ENCODE assay signal across 8 cellular contexts in genomic region chr16:66751135-66751991, GRCh38. TPM values are rescaled to one million over a fixed set of nuclear protein-coding genes. Genes with fewer than 3 reads are reported as not detected.
DNase-seq lines count a peak whose midpoint lies in the region; ATAC-seq and TF ChIP-seq lines count a peak whose summit lies in the region.

TSS of gene DYNC1LI2 (minus strand) at chr16:66751609. CDS start at chr16:66751591, 18 bp downstream.

- peaks cover 23% of the 10 kb centered on the region for H3K4me1 ChIP-seq in Karpas-422 (ENCODE audit: low read length)

- H3K9me2 ChIP-seq in Karpas-422 (replicated peaks; ENCODE audit: insufficient read depth, low read length): no peaks in the 10 kb centered on the region

- H3K27me3 Mint-ChIP-seq in activated naive CD4-positive, alpha-beta T cell treated with anti-CD3 and anti-CD28 coated beads, Interleukin-2, amount 50 U/mL, for 24 hours: peaks cover 3% of the 10 kb centered on the region

- no peaks in the 10 kb centered on the region for H3K27me3 ChIP-seq in Karpas-422 (ENCODE audit: low read length)

- DNase-seq in ELR (ENCODE audit: low read depth) (peak; percentile 81), Karpas-422 (peak; percentile 90), glomerular endothelial cell (ENCODE audit: extremely low read depth, low read depth, low spot score) (no peak), omental fat pad (ENCODE audit: low spot score) (peak; percentile 38)

- H2AFZ ChIP-seq in Karpas-422 (ENCODE audit: low read length): peak within 1 kb of the TSS; percentile 98

- peak within 1 kb of the TSS; percentile 87 for H3K4me2 ChIP-seq in Karpas-422 (ENCODE audit: low read depth, low read length, poor library complexity, severe bottlenecking)

- H3K27ac ChIP-seq in Karpas-422 (ENCODE audit: low read length) (peak within 1 kb of the TSS; percentile 9; the same call in 1 of the 2 replicates), temporal lobe (ENCODE audit: low read depth, low read length) (peak within 1 kb of the TSS; percentile 81)

- no peaks in the 10 kb centered on the region for H3K9me3 ChIP-seq in Karpas-422 (ENCODE audit: low read length)

- H3K36me3 Mint-ChIP-seq in activated naive CD4-positive, alpha-beta T cell treated with anti-CD3 and anti-CD28 coated beads, Interleukin-2, amount 50 U/mL, for 24 hours: peaks cover 6% of the 10 kb centered on the region

- TF ChIP-seq CTCF in omental fat pad (IDR thresholded peaks at IDR 0.05): peak in 2 of 3 donors; percentile 64 to 80

- no peaks in the 10 kb centered on the region for H4K20me1 ChIP-seq in Karpas-422 (ENCODE audit: insufficient read depth, low read depth, low read length)

- peaks cover 43% of the 10 kb centered on the region for H3K79me2 ChIP-seq in Karpas-422 (ENCODE audit: low read length)

- H3K9ac ChIP-seq in Karpas-422 (ENCODE audit: low read length): peak within 1 kb of the TSS; percentile 92

- H3K4me3 ChIP-seq in Karpas-422 (ENCODE audit: low read length): peak within 1 kb of the TSS; percentile 87

- peak; percentile 82 for ATAC-seq in GM21737 (IDR thresholded peaks at IDR 0.05; ENCODE audit: unreplicated experiment)
- ATAC-seq in SK-N-SH treated with all-trans-retinoic acid at 6 μM for 48 hours: peak; percentile 88
- ATAC-seq in omental fat pad (ENCODE audit: low FRiP score): peak; percentile 97

- no peaks in the 10 kb centered on the region for H3K9me3 Mint-ChIP-seq in activated naive CD4-positive, alpha-beta T cell treated with anti-CD3 and anti-CD28 coated beads, Interleukin-2, amount 50 U/mL, for 24 hours

- H3K4me3 Mint-ChIP-seq in activated naive CD4-positive, alpha-beta T cell treated with anti-CD3 and anti-CD28 coated beads, Interleukin-2, amount 50 U/mL, for 24 hours: peak within 1 kb of the TSS; percentile 95

- H3K27ac Mint-ChIP-seq in activated naive CD4-positive, alpha-beta T cell treated with anti-CD3 and anti-CD28 coated beads, Interleukin-2, amount 50 U/mL, for 24 hours: peak within 1 kb of the TSS; percentile 95

- H3K36me3 ChIP-seq in Karpas-422 (ENCODE audit: insufficient read depth, low read length): peaks cover 12% of the 10 kb centered on the region; the same call in 1 of the 2 replicates

- H3K4me1 Mint-ChIP-seq in activated naive CD4-positive, alpha-beta T cell treated with anti-CD3 and anti-CD28 coated beads, Interleukin-2, amount 50 U/mL, for 24 hours: peaks cover 38% of the 10 kb centered on the region

TF ChIP-seq in SK-N-SH treated with all-trans-retinoic acid at 6 μM for 48 hours, 23 proteins besides CTCF, POLR2A, EP300 and RAD21:
- TF ChIP-seq TSHZ2 (CRISPR knock-in tag; IDR thresholded peaks at IDR 0.05) (peak; percentile 24; the same call in 1 of the 2 replicates), TOX (CRISPR knock-in tag; IDR thresholded peaks at IDR 0.05; ENCODE audit: borderline replicate concordance) (no peak), TCF4 (CRISPR knock-in tag; IDR thresholded peaks at IDR 0.05; ENCODE audit: borderline replicate concordance) (no peak)
TF ChIP-seq in SK-N-SH treated with all-trans-retinoic acid at 6 μM for 48 hours: peak in this region for 1.

RNA-seq across cellular contexts. Expression of gene DYNC1LI2, which starts in this region (rescaled TPM):
- total RNA-seq in Karpas-422 (2014; rRNA removed; shearing (Covaris generic); ENCODE audit: low replicate concordance): 56.7 and 68.5 TPM in 2 replicates
- total RNA-seq in glomerular endothelial cell: 98.3 and 147 TPM in 2 replicates
- total RNA-seq in omental fat pad: 100 to 1,000 TPM; 120 to 199 (median 169) TPM
- 153 TPM for total RNA-seq in temporal lobe
